Comparison of ENCODE assay signal across 22 cellular contexts in the genomic region with DNA sequence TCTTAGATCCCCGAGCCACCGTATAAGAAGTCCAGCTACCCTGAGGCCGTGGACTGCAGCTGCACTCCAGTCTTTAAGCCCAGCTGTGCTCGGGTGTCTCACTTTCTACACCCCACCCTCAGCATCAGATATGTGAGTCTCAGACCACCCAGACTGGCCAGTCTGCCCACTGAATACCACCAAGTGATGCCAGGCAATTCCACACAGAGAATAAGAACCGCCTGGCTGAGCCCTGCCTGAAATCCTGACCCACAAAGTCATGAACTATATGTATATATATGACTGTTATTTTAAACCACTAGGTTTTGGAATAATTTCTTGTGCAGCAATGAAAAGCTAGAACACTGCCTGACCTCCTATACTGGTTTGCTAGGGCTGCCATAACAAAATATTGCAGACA.
DNase-seq lines count a peak whose midpoint lies in the region; ATAC-seq and TF ChIP-seq lines count a peak whose summit lies in the region.
"Had no signal": no experiment of that assay in that cellular context is flagged by ENCODE, and none has a peak within 500 bp of the region (broad histone marks: within the 10 kb centered on the region; RNA-seq: fewer than 3 reads in every experiment).

No MANE protein-coding gene starts in this region.

- no peaks in the 10 kb centered on the region for H3K9me3 ChIP-seq in HEK293 (ENCODE audit: control insufficient read depth, insufficient read depth, low read depth, low read length)
- H3K9me3 ChIP-seq: BE2C, BLaER1 had no signal

- H3K9me2 ChIP-seq in GM23338 (ENCODE audit: insufficient read depth), result no peaks in the 10 kb centered on the region

- peaks cover 16% of the 10 kb centered on the region for H3K9me3 Mint-ChIP-seq in GM23338

- H2AFZ ChIP-seq in GM23338, result no peak overlapping the region

- no peak overlapping the region for H3K27ac Mint-ChIP-seq in GM23338
- H3K27ac Mint-ChIP-seq: CD14-positive monocyte; CD4-positive, alpha-beta memory T cell; CD4-positive, CD25-positive, alpha-beta regulatory T cell; CD8-positive, alpha-beta memory T cell had no signal

- no peaks in the 10 kb centered on the region for H3K27me3 ChIP-seq in GM23338 (ENCODE audit: insufficient read depth)
- H3K27me3 ChIP-seq: BE2C, BLaER1 had no signal

- no peaks in the 10 kb centered on the region for H4K20me1 ChIP-seq in GM23338 (replicated peaks; ENCODE audit: insufficient read depth)
- H4K20me1 ChIP-seq: BLaER1 had no signal

- H3K36me3 Mint-ChIP-seq in GM23338 (ENCODE audit: low read depth), result peaks cover 9% of the 10 kb centered on the region
- H3K36me3 Mint-ChIP-seq: CD14-positive monocyte; CD4-positive, alpha-beta memory T cell; CD4-positive, CD25-positive, alpha-beta regulatory T cell; CD8-positive, alpha-beta memory T cell had no signal

- H3K4me2 ChIP-seq in GM23338, result no peak overlapping the region
- H3K4me2 ChIP-seq: BLaER1 had no signal

- H3K79me2 ChIP-seq in GM23338 (replicated peaks; ENCODE audit: insufficient read depth), result no peaks in the 10 kb centered on the region

- H3K4me3 ChIP-seq in GM23338 (no peak overlapping the region), HEK293 (ENCODE audit: low read depth, low read length) (no peak overlapping the region)
- H3K4me3 ChIP-seq: BLaER1, GM12878 had no signal

- intact Hi-C loops in posterior vena cava (cut with DNase I), result no loop called here

- no peaks in the 10 kb centered on the region for H3K27me3 Mint-ChIP-seq in GM23338 (ENCODE audit: insufficient read depth, low read depth, poor library complexity)

- POLR2A ChIA-PET in HEK293 (lab: Yijun Ruan, JAX), result no interaction called here

- H3F3A ChIP-seq in GM23338 (replicated peaks; ENCODE audit: low read depth), result no peaks in the 10 kb centered on the region

- no peak for ATAC-seq in GM23338
- ATAC-seq: GM12878 had no signal

- DNase-seq in GM23338 (ENCODE audit: low spot score) (no peak), posterior vena cava (ENCODE audit: low spot score) (peak; percentile 13), superior temporal gyrus (ENCODE audit: extremely low spot score) (no peak), retina (no peak)
- DNase-seq: 8988T; ACHN; BE2C; CD4-positive, alpha-beta memory T cell; CD4-positive, CD25-positive, alpha-beta regulatory T cell; CD8-positive, alpha-beta memory T cell; COR-L47; DMS 273 treated with DMSO at 0.1 percent for 48 hours; DMS153; DMS53; DMS79; DND-41; EL; GDM1 had no signal

- H3K4me1 Mint-ChIP-seq in GM23338, result peaks cover 12% of the 10 kb centered on the region
- H3K4me1 Mint-ChIP-seq: CD14-positive monocyte; CD4-positive, alpha-beta memory T cell; CD4-positive, CD25-positive, alpha-beta regulatory T cell; CD8-positive, alpha-beta memory T cell had no signal

- H3K4me1 ChIP-seq in GM23338 (ENCODE audit: insufficient read depth) (no peaks in the 10 kb centered on the region), HEK293 (ENCODE audit: control insufficient read depth, insufficient read depth, low read length) (no peaks in the 10 kb centered on the region)
- H3K4me1 ChIP-seq: BE2C had no signal

- no peak overlapping the region for H3K4me3 Mint-ChIP-seq in GM23338
- H3K4me3 Mint-ChIP-seq: CD14-positive monocyte; CD4-positive, alpha-beta memory T cell; CD4-positive, CD25-positive, alpha-beta regulatory T cell; CD8-positive, alpha-beta memory T cell had no signal

- TF ChIP-seq CTCF in GM23338 (conservative IDR thresholded peaks at IDR 0.05; ENCODE audit: low read depth in 2 of 2), result no peak
- no peak for TF ChIP-seq CTCF in HEK293 (tag by site-specific recombination; IDR thresholded peaks at IDR 0.05)

- H3K27ac ChIP-seq in GM23338 (ENCODE audit: low read depth) (no peak overlapping the region), HEK293 (ENCODE audit: extremely low read depth, low read depth, low read length) (no peak overlapping the region)
- H3K27ac ChIP-seq: BLaER1 had no signal

- CTCF ChIA-PET in HEK293 (lab: Yijun Ruan, JAX), result no interaction called here

- H3K36me3 ChIP-seq in GM23338 (ENCODE audit: insufficient read depth) (no peaks in the 10 kb centered on the region), HEK293 (ENCODE audit: control insufficient read depth in 2 of 2, insufficient read depth in 1 of 2, low read length in 2 of 2) (no peaks in the 10 kb centered on the region)
- H3K36me3 ChIP-seq: BE2C, BLaER1 had no signal

TF ChIP-seq in GM23338, 12 proteins besides CTCF, POLR2A, EP300 and RAD21:
- TF ChIP-seq ZNF331 (CRISPR knock-in tag; IDR thresholded peaks at IDR 0.05; ENCODE audit: low read depth) (peak; percentile 90), EZH2 (IDR thresholded peaks at IDR 0.05; ENCODE audit: low read depth, unreplicated experiment) (no peak)

TF ChIP-seq in HEK293, 187 proteins besides CTCF, POLR2A, EP300 and RAD21:
- TF ChIP-seq SETDB1 (IDR thresholded peaks at IDR 0.05; ENCODE audit: insufficient read length, low read length), result peak; percentile 44
- TF ChIP-seq, protein P1, sequence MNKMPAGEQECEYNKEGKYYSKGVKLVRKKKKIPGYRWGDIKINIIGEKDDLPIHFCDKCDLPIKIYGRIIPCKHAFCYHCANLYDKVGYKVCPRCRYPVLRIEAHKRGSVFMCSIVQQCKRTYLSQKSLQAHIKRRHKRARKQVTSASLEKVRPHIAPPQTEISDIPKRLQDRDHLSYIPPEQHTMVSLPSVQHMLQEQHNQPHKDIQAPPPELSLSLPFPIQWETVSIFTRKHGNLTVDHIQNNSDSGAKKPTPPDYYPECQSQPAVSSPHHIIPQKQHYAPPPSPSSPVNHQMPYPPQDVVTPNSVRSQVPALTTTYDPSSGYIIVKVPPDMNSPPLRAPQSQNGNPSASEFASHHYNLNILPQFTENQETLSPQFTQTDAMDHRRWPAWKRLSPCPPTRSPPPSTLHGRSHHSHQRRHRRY (tag by site-specific recombination; IDR thresholded peaks at IDR 0.05), result no peak
